Comparison of ENCODE assay signal across 9 cellular contexts in genomic region chr10:79149345-79149661, GRCh38.
A peak's percentile ranks its signal among the peaks of the same experiment; 100 is the strongest.
DNase-seq lines count a peak whose midpoint lies in the region; ATAC-seq and TF ChIP-seq lines count a peak whose summit lies in the region.
"Had no signal": no experiment of that assay in that cellular context is flagged by ENCODE, and none has a peak within 500 bp of the region (broad histone marks: within the 10 kb centered on the region; RNA-seq: fewer than 3 reads in every experiment).

No MANE protein-coding gene starts in this region.

- H3K9ac ChIP-seq in BLaER1 treated with 17β-estradiol and CSF1 and Interleukin-3, amounts not matched to agents 10 nM and 100 nM = peak overlapping the region; percentile 57 to 89 (median 73)
- H3K9ac ChIP-seq in parathyroid adenoma = no peak overlapping the region

- peak overlapping the region; percentile 88 to 99 (median 97) for H3K4me2 ChIP-seq in BLaER1 treated with 17β-estradiol and CSF1 and Interleukin-3, amounts not matched to agents 10 nM and 100 nM
- no peak overlapping the region for H3K4me2 ChIP-seq in parathyroid adenoma (ENCODE audit: low read length)

- peaks cover 0 to 22% (median 13%) of the 10 kb centered on the region in 11 experiments; a peak in 14 of 22 replicates for H3K36me3 ChIP-seq in BLaER1 treated with 17β-estradiol and CSF1 and Interleukin-3, amounts not matched to agents 10 nM and 100 nM
- H3K36me3 ChIP-seq in esophagus squamous epithelium (peaks cover 0 to 39% (median 0%) of the 10 kb centered on the region in 3 donors), parathyroid adenoma (ENCODE audit: control insufficient read depth, insufficient read depth, low read length) (no peaks in the 10 kb centered on the region)

- intact Hi-C loops in esophagus squamous epithelium (cut with DNase I) = no loop called here

- POLR2A ChIA-PET in RWPE1 (lab: Yijun Ruan, JAX; ENCODE audit: low non-redundant PET) = no interaction called here

- no peak for ATAC-seq in HG03460 (IDR thresholded peaks at IDR 0.05; ENCODE audit: unreplicated experiment)

- no peak for TF ChIP-seq CTCF in RWPE1 (conservative IDR thresholded peaks at IDR 0.05; ENCODE audit: low read depth)
- peak in 1 of 6 experiments; percentile 10 for TF ChIP-seq CTCF in esophagus squamous epithelium (IDR thresholded peaks at IDR 0.05)
- no peak for TF ChIP-seq CTCF in parathyroid adenoma (IDR thresholded peaks at IDR 0.05)
- no peak for TF ChIP-seq CTCF in GM10266 (IDR thresholded peaks at IDR 0.05; ENCODE audit: control insufficient read depth, insufficient read depth, low read depth, missing control alignments)

- peaks cover 0 to 46% (median 13%) of the 10 kb centered on the region in 11 experiments; a peak in 13 of 22 replicates for H4K20me1 ChIP-seq in BLaER1 treated with 17β-estradiol and CSF1 and Interleukin-3, amounts not matched to agents 10 nM and 100 nM

- H3K79me2 ChIP-seq in parathyroid adenoma = no peaks in the 10 kb centered on the region

- H3K9me3 ChIP-seq in BLaER1 treated with 17β-estradiol and CSF1 and Interleukin-3, amounts not matched to agents 10 nM and 100 nM (replicated peaks in 1 of 11) = no peaks in the 10 kb centered on the region
- H3K9me3 ChIP-seq in esophagus squamous epithelium (no peaks in the 10 kb centered on the region), parathyroid adenoma (ENCODE audit: control insufficient read depth, low read length) (no peaks in the 10 kb centered on the region)

- CTCF ChIA-PET in RWPE1 (lab: Yijun Ruan, JAX) = interaction anchor here (0.7 to 3.3 kb wide), 5 partner anchors 27 to 1102 kb away, joined by 3 to 14 read pairs (median 4); no protein-coding TSS in a partner anchor

- H3K4me3 ChIP-seq in BLaER1 treated with 17β-estradiol and CSF1 and Interleukin-3, amounts not matched to agents 10 nM and 100 nM = peak overlapping the region in 9 of 10 experiments; percentile 4 to 54 (median 42); a peak in 13 of 20 replicates
- H3K4me3 ChIP-seq in esophagus squamous epithelium (no peak overlapping the region), parathyroid adenoma (ENCODE audit: low read depth, low read length) (no peak overlapping the region)

- no peak for TF ChIP-seq POLR2A in esophagus squamous epithelium (IDR thresholded peaks at IDR 0.05)

- peaks cover 100% of the 10 kb centered on the region in 10 experiments for H3K4me1 ChIP-seq in BLaER1 treated with 17β-estradiol and CSF1 and Interleukin-3, amounts not matched to agents 10 nM and 100 nM
- H3K4me1 ChIP-seq in esophagus squamous epithelium = peaks cover 77 to 100% (median 98%) of the 10 kb centered on the region in 3 donors
- peaks cover 24% of the 10 kb centered on the region for H3K4me1 ChIP-seq in parathyroid adenoma

- no peak overlapping the region for H2AFZ ChIP-seq in parathyroid adenoma

- WGBS in esophagus squamous epithelium, 2 donors = 20% methylated on average over 1 of the region's 3 CpGs; no CpG with 5 or more reads in 1 of the 2 donors

- H3K27me3 ChIP-seq in BLaER1 treated with 17β-estradiol and CSF1 and Interleukin-3, amounts not matched to agents 10 nM and 100 nM = no peaks in the 10 kb centered on the region
- H3K27me3 ChIP-seq in esophagus squamous epithelium (no peaks in the 10 kb centered on the region), parathyroid adenoma (ENCODE audit: control insufficient read depth, insufficient read depth, low read length) (no peaks in the 10 kb centered on the region)

- DNase-seq in RWPE1 (ENCODE audit: low spot score) (no peak), esophagus squamous epithelium (lab: John Stamatoyannopoulos, UW) (no peak), UCSD-AML1 (lab: John Stamatoyannopoulos, UW; ENCODE audit: unreplicated experiment) (no peak), GM10266 (ENCODE audit: extremely low spot score) (no peak), NCI-H2081 treated with DMSO at 0.1 percent for 48 hours (lab: John Stamatoyannopoulos, UW) (no peak)
- DNase-seq: activated CD4-positive, alpha-beta T cell treated with anti-CD3 and anti-CD28 coated beads for 1 hour had no signal

- peak overlapping the region; percentile 73 to 97 (median 86) for H3K27ac ChIP-seq in BLaER1 treated with 17β-estradiol and CSF1 and Interleukin-3, amounts not matched to agents 10 nM and 100 nM
- peak overlapping the region; percentile 99 for H3K27ac ChIP-seq in RWPE1
- H3K27ac ChIP-seq in esophagus squamous epithelium = peak overlapping the region; percentile 84 to 96 (median 90)
- H3K27ac ChIP-seq in parathyroid adenoma = peak overlapping the region; percentile 79

Comparison
In these comparisons a context has a peak if more than half of its experiments do, and no peak if none do; other contexts are left out.
1. H3K4me3 ChIP-seq: peak in BLaER1 treated with 17β-estradiol and CSF1 and Interleukin-3, amounts not matched to agents 10 nM and 100 nM (9 of 10); none in esophagus squamous epithelium (0 of 4) and parathyroid adenoma (single experiment).
2. Peak in every context shown above with its lines, with median percentiles within 50 percentile points of each other: H3K27ac ChIP-seq.